ENCODE assay signal across 8 cellular contexts in genomic region chr1:26692211-26692792, GRCh38. TPM values are rescaled to one million over a fixed set of nuclear protein-coding genes. Genes with fewer than 3 reads are reported as not detected.
A peak's percentile ranks its signal among the peaks of the same experiment; 100 is the strongest.
DNase-seq lines count a peak whose midpoint lies in the region; ATAC-seq and TF ChIP-seq lines count a peak whose summit lies in the region.

No MANE protein-coding gene starts in this region.

- H3K27ac Mint-ChIP-seq in progenitor cell of endocrine pancreas = peak overlapping the region; percentile 99

- peaks cover 0 to 2% (median 0%) of the 10 kb centered on the region in 4 donors for H3K27me3 ChIP-seq in upper lobe of left lung

- H3K36me3 ChIP-seq in upper lobe of left lung = no peaks in the 10 kb centered on the region

- peak in 3 of 4 donors; percentile 33 to 78 (median 56) for TF ChIP-seq POLR2A in upper lobe of left lung (IDR thresholded peaks at IDR 0.05)

- DNase-seq in CD1c-positive myeloid dendritic cell (ENCODE audit: extremely low spot score) (peak; percentile 91), NCI-H1694 (lab: John Stamatoyannopoulos, UW) (peak; percentile 80), T-helper 2 cell (peak; percentile 47 to 94 (median 77)), anterior cingulate cortex (lab: John Stamatoyannopoulos, UW) (peak; percentile 36 to 89 (median 77)), left ventricle myocardium superior (peak; percentile 85), progenitor cell of endocrine pancreas (ENCODE audit: low spot score, unreplicated experiment) (peak; percentile 51), upper lobe of left lung (peak; percentile 76 to 86)

- H3K4me3 ChIP-seq in upper lobe of left lung = peak overlapping the region; percentile 48 to 63 (median 54)

- H3K27ac ChIP-seq in upper lobe of left lung = peak overlapping the region; percentile 96 to 100 (median 97)

- peak; percentile 23 for TF ChIP-seq CTCF in progenitor cell of endocrine pancreas (IDR thresholded peaks at IDR 0.05; ENCODE audit: unreplicated experiment)
- peak in 1 of 6 experiments; percentile 31 for TF ChIP-seq CTCF in upper lobe of left lung (IDR thresholded peaks at IDR 0.05)

- H3K4me1 ChIP-seq in upper lobe of left lung = peaks cover 27 to 38% (median 29%) of the 10 kb centered on the region in 4 donors

- TF ChIP-seq EP300 in upper lobe of left lung (IDR thresholded peaks at IDR 0.05) = no peak

- no peaks in the 10 kb centered on the region for H3K9me3 Mint-ChIP-seq in progenitor cell of endocrine pancreas (ENCODE audit: low read depth)

- ATAC-seq in GM21529 (IDR thresholded peaks at IDR 0.05; ENCODE audit: unreplicated experiment) = peak; percentile 24
- peak; percentile 61 for ATAC-seq in left ventricle myocardium superior
- peak; percentile 67 to 81 for ATAC-seq in upper lobe of left lung (ENCODE audit: low FRiP score in 2 of 2)

- no peaks in the 10 kb centered on the region for H3K9me3 ChIP-seq in upper lobe of left lung

- peak overlapping the region; percentile 76 for H3K4me3 Mint-ChIP-seq in progenitor cell of endocrine pancreas (ENCODE audit: low read depth)

- H3K36me3 Mint-ChIP-seq in progenitor cell of endocrine pancreas (ENCODE audit: insufficient read depth) = no peaks in the 10 kb centered on the region

- no peaks in the 10 kb centered on the region for H3K27me3 Mint-ChIP-seq in progenitor cell of endocrine pancreas

- intact Hi-C loops in left ventricle myocardium superior (cut with micrococcal nuclease) = loop anchor here (2.0 kb wide), 1 partner anchor 96 kb away; no protein-coding TSS in a partner anchor

- peaks cover 26% of the 10 kb centered on the region for H3K4me1 Mint-ChIP-seq in progenitor cell of endocrine pancreas (ENCODE audit: low read depth)

- 1 to 2% methylated on average over 17 to 30 of the region's 30 CpGs for WGBS in upper lobe of left lung, 2 donors

RNA-seq across cellular contexts. Expression of gene ARID1A, which starts 3.5 kb away (rescaled TPM):
- total RNA-seq in left ventricle myocardium superior (31.4 TPM), progenitor cell of endocrine pancreas (174 and 186 TPM in 2 replicates), upper lobe of left lung (100 to 1,000 TPM in 1 of 6 donors, 10 to 100 TPM in 5; 61.3 to 102 (median 70.5) TPM)

Comparison
In these comparisons a context has a peak if more than half of its experiments do, and no peak if none do; other contexts are left out.
1. Peak in every context shown above with its lines: DNase-seq, ATAC-seq, H3K4me3 ChIP-seq and H3K27ac ChIP-seq.
2. ATAC-seq: peak in every context shown above with its lines; median percentile 74 in upper lobe of left lung; 61 in left ventricle myocardium superior; 24 in GM21529.